ENCODE assay signal across 8 cellular contexts in genomic region chr4:122827258-122827887, GRCh38. TPM values are rescaled to one million over a fixed set of nuclear protein-coding genes. Genes with fewer than 3 reads are reported as not detected.
DNase-seq lines count a peak whose midpoint lies in the region; ATAC-seq and TF ChIP-seq lines count a peak whose summit lies in the region.

No MANE protein-coding gene starts in this region.

- H3K4me1 ChIP-seq in DOHH2 (ENCODE audit: control insufficient read depth, low read length) (peaks cover 14% of the 10 kb centered on the region), colonic mucosa (no peaks in the 10 kb centered on the region)

- H3K4me2 ChIP-seq in DOHH2 (ENCODE audit: low read length) (peak overlapping the region; percentile 79), SU-DHL-6 (ENCODE audit: low read depth, low read length, poor library complexity, severe bottlenecking) (peak overlapping the region; percentile 65)

- no peak for TF ChIP-seq CTCF in DOHH2 (IDR thresholded peaks at IDR 0.05; ENCODE audit: low read depth, low read length, poor library complexity, severe bottlenecking)
- TF ChIP-seq CTCF in SU-DHL-6 (IDR thresholded peaks at IDR 0.05; ENCODE audit: insufficient read depth, low read length, poor library complexity, severe bottlenecking), result no peak
- no peak for TF ChIP-seq CTCF in colonic mucosa (IDR thresholded peaks at IDR 0.05)

- H3K27ac ChIP-seq in DOHH2 (ENCODE audit: low read depth, low read length) (no peak overlapping the region), SU-DHL-6 (ENCODE audit: low read depth, low read length) (no peak overlapping the region), colonic mucosa (peak overlapping the region; percentile 72)

- DNase-seq in colonic mucosa, result peak; percentile 21
- DNase-seq in left lobe of liver (ENCODE audit: low spot score), result peak; percentile 44
- peak; percentile 60 for DNase-seq in stimulated activated CD8-positive, alpha-beta memory T cell treated with anti-CD3 and anti-CD28 coated beads, Interleukin-4, amount 100 ng/mL, for 48 hours
- DNase-seq in NAMALWA (ENCODE audit: low spot score), result no peak

- peaks cover 48% of the 10 kb centered on the region for H3K27me3 ChIP-seq in DOHH2 (ENCODE audit: control insufficient read depth, low read length)
- H3K27me3 ChIP-seq in SU-DHL-6 (ENCODE audit: low read length), result no peaks in the 10 kb centered on the region
- H3K27me3 ChIP-seq in colonic mucosa, result peaks cover 32% of the 10 kb centered on the region

- H3K9me2 ChIP-seq in DOHH2 (replicated peaks; ENCODE audit: control insufficient read depth, low read length), result no peaks in the 10 kb centered on the region
- no peaks in the 10 kb centered on the region for H3K9me2 ChIP-seq in SU-DHL-6 (replicated peaks; ENCODE audit: insufficient read depth, low read length)

- intact Hi-C loops in colonic mucosa (cut with DNase I), result no loop called here

- H3K4me3 ChIP-seq in DOHH2 (ENCODE audit: low read length) (peak overlapping the region; percentile 71), SU-DHL-6 (ENCODE audit: insufficient read depth, low read length, poor library complexity, severe bottlenecking) (peak overlapping the region; percentile 44), colonic mucosa (peak overlapping the region; percentile 56)

- H3K79me2 ChIP-seq in DOHH2 (ENCODE audit: control insufficient read depth, low read length) (no peaks in the 10 kb centered on the region), SU-DHL-6 (ENCODE audit: insufficient read depth, low read length) (no peaks in the 10 kb centered on the region)

- peak overlapping the region; percentile 44 for H3K9ac ChIP-seq in SU-DHL-6 (ENCODE audit: low read length)
- peak overlapping the region; percentile 68 to 87 for H3K9ac ChIP-seq in colonic mucosa (ENCODE audit: low read depth in 2 of 2, low read length in 2 of 2)

- H3F3A ChIP-seq in DOHH2 (ENCODE audit: control insufficient read depth, insufficient read depth) (no peaks in the 10 kb centered on the region), SU-DHL-6 (ENCODE audit: insufficient read depth) (no peaks in the 10 kb centered on the region)

- H4K20me1 ChIP-seq in DOHH2 (ENCODE audit: control insufficient read depth, insufficient read depth, low read depth, low read length) (no peaks in the 10 kb centered on the region), SU-DHL-6 (ENCODE audit: low read depth, low read length) (no peaks in the 10 kb centered on the region)

- ATAC-seq in GM19351 (IDR thresholded peaks at IDR 0.05; ENCODE audit: unreplicated experiment) (peak; percentile 40), HG03354 (IDR thresholded peaks at IDR 0.05; ENCODE audit: poor library complexity, severe bottlenecking, unreplicated experiment) (peak; percentile 57), left lobe of liver (peak; percentile 73)

- peak overlapping the region; percentile 68 for H2AFZ ChIP-seq in SU-DHL-6 (ENCODE audit: low read depth, low read length, severe bottlenecking)

- H3K9me3 ChIP-seq in DOHH2 (ENCODE audit: control insufficient read depth, insufficient read depth, low read length), result no peaks in the 10 kb centered on the region
- no peaks in the 10 kb centered on the region for H3K9me3 ChIP-seq in SU-DHL-6 (ENCODE audit: insufficient read depth, low read length)
- H3K9me3 ChIP-seq in colonic mucosa, result no peaks in the 10 kb centered on the region

- H3K36me3 ChIP-seq in DOHH2 (ENCODE audit: control insufficient read depth, low read length) (no peaks in the 10 kb centered on the region), SU-DHL-6 (ENCODE audit: low read length) (no peaks in the 10 kb centered on the region), colonic mucosa (no peaks in the 10 kb centered on the region)

RNA-seq across cellular contexts. Expression of gene FGF2, which starts 0.7 kb away (rescaled TPM):
- total RNA-seq in colonic mucosa (1 to 10 TPM in 1 of 2 donors, under 1 TPM in 1; 0.94 to 5.0 TPM), left lobe of liver (1.2 TPM)
